ENCODE assay signal across 15 cellular contexts in the genomic region with DNA sequence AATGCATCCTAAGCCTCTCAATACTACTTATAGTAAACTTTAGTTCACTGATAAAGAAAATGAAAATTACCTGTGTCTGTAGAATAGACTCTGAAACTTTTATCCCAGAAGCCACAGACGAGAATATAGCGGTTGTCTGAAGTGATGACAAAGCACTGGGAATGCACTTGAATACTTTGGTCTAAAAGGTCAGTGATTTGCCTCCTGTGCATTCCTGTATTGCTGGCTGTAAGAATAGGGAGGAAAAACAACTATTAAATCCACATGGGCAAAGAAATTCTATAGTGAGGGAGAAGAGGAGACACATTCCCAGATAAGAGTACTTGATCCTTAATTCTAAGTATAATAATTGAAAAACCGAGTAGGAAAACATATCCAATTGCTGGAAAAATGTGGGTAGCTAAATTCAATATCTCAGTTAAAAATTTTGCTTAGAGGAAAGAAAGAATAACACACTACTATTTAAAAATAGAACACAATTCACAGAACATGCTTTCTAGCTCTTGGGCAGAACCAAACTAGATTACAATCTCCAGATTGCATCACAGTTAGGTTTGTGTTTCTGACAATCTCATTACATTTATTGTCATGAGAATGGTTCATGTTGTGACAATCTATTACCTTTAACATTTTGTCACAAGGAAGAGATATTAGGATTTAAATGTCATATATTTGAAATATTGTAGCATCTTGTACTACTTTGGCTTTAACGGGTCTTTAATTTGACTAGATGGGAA.
DNase-seq lines count a peak whose midpoint lies in the region; ATAC-seq, FAIRE-seq and TF ChIP-seq lines count a peak whose summit lies in the region.
"Had no signal": no experiment of that assay in that cellular context is flagged by ENCODE, and none has a peak within 500 bp of the region (broad histone marks: within the 10 kb centered on the region; RNA-seq: fewer than 3 reads in every experiment).

No MANE protein-coding gene starts in this region.

- H3K4me3 ChIP-seq in A673 (ENCODE audit: low read depth, low read length, poor library complexity, severe bottlenecking) (no peak overlapping the region), K562 (no peak overlapping the region), left lung (no peak overlapping the region)
- H3K4me3 ChIP-seq: pancreas had no signal

- H3K9me1 ChIP-seq in K562 (ENCODE audit: control insufficient read depth, insufficient read depth, low read length): no peaks in the 10 kb centered on the region

- CTCF ChIA-PET in A673 (lab: Charles Lee) (no interaction called here), K562 (lab: Yijun Ruan, JAX; ENCODE audit: low intra/inter-chr PET ratio) (no interaction called here)

- no peaks in the 10 kb centered on the region for H3K9me3 Mint-ChIP-seq in HFFc6
- H3K9me3 Mint-ChIP-seq: dendritic cell treated with granulocyte-macrophage colony-stimulating factor and Interleukin-4, amounts not matched to agents 40 ng/mL and 50 ng/mL, for 4 days had no signal

- peaks cover 35% of the 10 kb centered on the region for H3K4me1 ChIP-seq in A673 (ENCODE audit: insufficient read depth, low read length, poor library complexity, severe bottlenecking)
- H3K4me1 ChIP-seq in K562 (replicated peaks in 1 of 2; ENCODE audit: control insufficient read depth in 2 of 2, insufficient read depth in 2 of 2, low read length in 2 of 2): peaks cover 0 to 10% of the 10 kb centered on the region in 2 experiments; a peak in 3 of 5 replicates
- H3K4me1 ChIP-seq in left lung: no peaks in the 10 kb centered on the region

- peak overlapping the region; percentile 79 for H3K27ac Mint-ChIP-seq in HFFc6
- H3K27ac Mint-ChIP-seq: activated naive CD8-positive, alpha-beta T cell; dendritic cell treated with granulocyte-macrophage colony-stimulating factor and Interleukin-4, amounts not matched to agents 40 ng/mL and 50 ng/mL, for 4 days had no signal

- no peaks in the 10 kb centered on the region for H3K79me2 ChIP-seq in K562 (ENCODE audit: control insufficient read depth, insufficient read depth, low read length)

- DNase-seq in A673 (ENCODE audit: low spot score) (no peak), HFFc6 (peak; percentile 67), K562 (ENCODE audit: extremely low read depth in 1 of 4, low spot score in 3 of 4) (no peak), left lung (no peak), COLO829 (ENCODE audit: low spot score) (no peak), H4 (ENCODE audit: low spot score) (no peak)
- DNase-seq in activated CD4-positive, CD25-positive, alpha-beta regulatory T cell (lab: John Stamatoyannopoulos, UW): no peak
- DNase-seq: activated CD8-positive, alpha-beta memory T cell treated with anti-CD3 and anti-CD28 coated beads, Interleukin-2, amount 50 U/mL, for 4 hours; foreskin keratinocyte; NCI-H1105; pancreas had no signal

- H3K36me3 Mint-ChIP-seq in HFFc6 (ENCODE audit: low read depth): no peaks in the 10 kb centered on the region

- no peaks in the 10 kb centered on the region for H4K20me1 ChIP-seq in K562 (replicated peaks; ENCODE audit: control insufficient read depth, insufficient read depth, low read length)

- no peak overlapping the region for H2AFZ ChIP-seq in K562 (ENCODE audit: low read depth, low read length)

- no peak for ATAC-seq in K562
- peak; percentile 16 for ATAC-seq in left lung
- no peak for ATAC-seq in HG03039 (IDR thresholded peaks at IDR 0.05; ENCODE audit: unreplicated experiment)
- ATAC-seq: foreskin keratinocyte, HepG2, pancreas had no signal

- POLR2A ChIA-PET in A673 (lab: Charles Lee; ENCODE audit: low non-redundant PET): no interaction called here
- POLR2A ChIA-PET in K562 (lab: Yijun Ruan, JAX): no interaction called here

- no peak for TF ChIP-seq RAD21 in K562 (CRISPR knock-in tag; conservative IDR thresholded peaks at IDR 0.05 in 1 of 2, IDR thresholded peaks at IDR 0.05 in 1 of 2)

- no peak for TF ChIP-seq POLR2A in K562 (conservative IDR thresholded peaks at IDR 0.05)

- no peak overlapping the region for H3K9ac ChIP-seq in K562 (ENCODE audit: insufficient read depth in 1 of 2, low read depth in 2 of 2, low read length in 2 of 2)

- no peak for FAIRE-seq in K562 (lab: Jason Lieb, UNC)
- FAIRE-seq: HepG2, pancreas had no signal

- no peaks in the 10 kb centered on the region for H3K36me3 ChIP-seq in A673 (ENCODE audit: insufficient read depth, low read length, poor library complexity, severe bottlenecking)
- H3K36me3 ChIP-seq in K562 (ENCODE audit: control insufficient read depth, insufficient read depth, low read length): peaks cover 5% of the 10 kb centered on the region; the same call in 2 of the 3 replicates
- no peaks in the 10 kb centered on the region for H3K36me3 ChIP-seq in left lung
- H3K36me3 ChIP-seq: pancreas had no signal

- H3K4me1 Mint-ChIP-seq in HFFc6 (ENCODE audit: low read depth): peaks cover 75% of the 10 kb centered on the region

- BruUV-seq in A673 (replicated peaks; lab: Mats Ljungman, UMichigan): no TSS peak
- no TSS peak for BruUV-seq in K562 (replicated peaks; lab: Mats Ljungman, UMichigan)

- H3K9me3 ChIP-seq in A673 (ENCODE audit: low read depth, low read length, poor library complexity, severe bottlenecking) (no peaks in the 10 kb centered on the region), K562 (replicated peaks; ENCODE audit: control insufficient read depth, insufficient read depth, low read depth, low read length) (no peaks in the 10 kb centered on the region), left lung (no peaks in the 10 kb centered on the region)
- H3K9me3 ChIP-seq: pancreas had no signal

- TF ChIP-seq CTCF in A673 (conservative IDR thresholded peaks at IDR 0.05; ENCODE audit: low read depth, low read length): no peak
- no peak for TF ChIP-seq CTCF in HFFc6 (IDR thresholded peaks at IDR 0.05)
- no peak for TF ChIP-seq CTCF in K562 (IDR thresholded peaks at IDR 0.05 in 2 of 3, conservative IDR thresholded peaks at IDR 0.05 in 1 of 3; ENCODE audit: insufficient read depth in 2 of 3, low read depth in 1 of 3, low read length in 3 of 3)
- no peak for TF ChIP-seq CTCF in left lung (IDR thresholded peaks at IDR 0.05)

- no peak overlapping the region for H3K4me2 ChIP-seq in K562 (ENCODE audit: insufficient read depth, low read length)

- TF ChIP-seq EP300 in K562 (IDR thresholded peaks at IDR 0.05; ENCODE audit: low read length): no peak

- intact Hi-C loops in A673 (cut with micrococcal nuclease; ENCODE audit: unreplicated experiment) (no loop called here), K562 (cut with micrococcal nuclease) (loop anchor here (10.0 kb wide), 1 partner anchor 704 kb away; a partner anchor contains a TSS), left lung (cut with DNase I) (no loop called here)

- H3K27me3 Mint-ChIP-seq in HFFc6 (ENCODE audit: insufficient read depth): no peaks in the 10 kb centered on the region
- H3K27me3 Mint-ChIP-seq: activated naive CD8-positive, alpha-beta T cell; dendritic cell treated with granulocyte-macrophage colony-stimulating factor and Interleukin-4, amounts not matched to agents 40 ng/mL and 50 ng/mL, for 4 days had no signal

- H3K27ac ChIP-seq in A673 (ENCODE audit: low read depth, low read length, poor library complexity, severe bottlenecking): peak overlapping the region; percentile 24
- no peak overlapping the region for H3K27ac ChIP-seq in K562 (ENCODE audit: extremely low read depth, low read depth, low read length)
- H3K27ac ChIP-seq in left lung: no peak overlapping the region
- H3K27ac ChIP-seq: foreskin keratinocyte, pancreas had no signal

- peak overlapping the region; percentile 71 for H3K4me3 Mint-ChIP-seq in HFFc6
- H3K4me3 Mint-ChIP-seq: activated naive CD8-positive, alpha-beta T cell; dendritic cell treated with granulocyte-macrophage colony-stimulating factor and Interleukin-4, amounts not matched to agents 40 ng/mL and 50 ng/mL, for 4 days had no signal

- in situ Hi-C loops in K562 (cut with MboI): no loop called here

- no peaks in the 10 kb centered on the region for H3K27me3 ChIP-seq in A673 (replicated peaks; ENCODE audit: insufficient read depth, low read depth, low read length, poor library complexity)
- no peaks in the 10 kb centered on the region for H3K27me3 ChIP-seq in K562 (ENCODE audit: control insufficient read depth in 2 of 2, insufficient read depth in 2 of 2, low read length in 2 of 2)
- H3K27me3 ChIP-seq in left lung: no peaks in the 10 kb centered on the region
- H3K27me3 ChIP-seq: foreskin keratinocyte, pancreas had no signal

- WGBS in K562 (ENCODE audit: insufficient coverage, low coverage, missing lambda C conversion rate): 48% methylated on average over 4 of the region's 4 CpGs
